17 cellular contexts compared by ENCODE assay signal in genomic region chr12:29559194-29559593, GRCh38.
DNase-seq lines count a peak whose midpoint lies in the region; ATAC-seq and TF ChIP-seq lines count a peak whose summit lies in the region.
"Had no signal": no experiment of that assay in that cellular context is flagged by ENCODE, and none has a peak within 500 bp of the region (broad histone marks: within the 10 kb centered on the region; RNA-seq: fewer than 3 reads in every experiment).

No MANE protein-coding gene starts in this region.

- in situ Hi-C loops in transverse colon (cut with MboI; ENCODE audit: low pct_ligation_motif_present in 1 of 4, low pct_unique_long_range_greater_than_20kb in 1 of 4, low sequenced_read_pairs in 3 of 4): loop anchor here in 3 of 4 donors (10.0 to 25.0 kb wide), 2 partner anchors 1246 to 1253 kb away; no protein-coding TSS in a partner anchor

- ATAC-seq in GM21717 (IDR thresholded peaks at IDR 0.05; ENCODE audit: unreplicated experiment) (peak; percentile 55), HG03108 (IDR thresholded peaks at IDR 0.05; ENCODE audit: unreplicated experiment) (no peak)
- ATAC-seq: stimulated activated naive CD8-positive, alpha-beta T cell treated with anti-CD3 and anti-CD28 coated beads, Interleukin-15, Interleukin-2, amounts not matched to agents 100 U/mL and 50 U/mL, for 24 hours had no signal

- no peak for TF ChIP-seq POLR2A in transverse colon (IDR thresholded peaks at IDR 0.05)

- H3K4me1 ChIP-seq in adipocyte (ENCODE audit: control insufficient read depth, insufficient read depth, low read length) (peaks cover 31% of the 10 kb centered on the region), transverse colon (peaks cover 3 to 32% (median 5%) of the 10 kb centered on the region in 4 donors)

- TF ChIP-seq CTCF in transverse colon (IDR thresholded peaks at IDR 0.05): no peak

- no peaks in the 10 kb centered on the region for H3K9me3 ChIP-seq in adipocyte (ENCODE audit: control insufficient read depth, low read length)
- no peaks in the 10 kb centered on the region for H3K9me3 ChIP-seq in transverse colon
- H3K9me3 ChIP-seq: esophagus muscularis mucosa, SK-N-SH had no signal

- H3K4me3 ChIP-seq in adipocyte (ENCODE audit: low read length) (peak overlapping the region; percentile 11), transverse colon (no peak overlapping the region)
- H3K4me3 ChIP-seq: esophagus muscularis mucosa had no signal

- no peaks in the 10 kb centered on the region for H3K27me3 ChIP-seq in adipocyte (replicated peaks; ENCODE audit: control insufficient read depth, insufficient read depth, low read length)
- H3K27me3 ChIP-seq in transverse colon: no peaks in the 10 kb centered on the region
- H3K27me3 ChIP-seq: esophagus muscularis mucosa had no signal

- H3K36me3 ChIP-seq in adipocyte (ENCODE audit: control insufficient read depth, insufficient read depth, low read length, severe bottlenecking): peaks cover 7% of the 10 kb centered on the region
- H3K36me3 ChIP-seq in transverse colon: no peaks in the 10 kb centered on the region

- TF ChIP-seq EP300 in transverse colon (IDR thresholded peaks at IDR 0.05; ENCODE audit: low read depth): no peak

- no peak overlapping the region for H3K9ac ChIP-seq in adipocyte (ENCODE audit: low read length)
- H3K9ac ChIP-seq: SK-N-SH had no signal

- peak overlapping the region; percentile 8 to 61 (median 32) for H3K27ac ChIP-seq in transverse colon

- intact Hi-C loops in transverse colon (cut with DNase I; ENCODE audit: low total_unique reads): no loop called here

- 44 to 56% methylated on average over 4 of the region's 4 CpGs for WGBS in transverse colon (ENCODE audit: low coverage in 1 of 2), 2 donors

- DNase-seq in adipocyte (ENCODE audit: low read depth): no peak
- peak; percentile 42 to 67 for DNase-seq in lung microvascular endothelial cell (ENCODE audit: low read depth in 2 of 2)
- no peak for DNase-seq in transverse colon
- no peak for DNase-seq in central memory CD4-positive, alpha-beta T cell
- DNase-seq in NOMO-1 treated with DMSO at 0.1 percent for 48 hours (lab: John Stamatoyannopoulos, UW; ENCODE audit: unreplicated experiment): no peak
- DNase-seq: caudate nucleus; effector CD4-positive, alpha-beta T cell; immature natural killer cell; NCI-H187; NCI-H345; nephron progenitor cell; SK-N-SH; stimulated activated naive CD8-positive, alpha-beta T cell treated with anti-CD3 and anti-CD28 coated beads, Interleukin-15, Interleukin-2, amounts not matched to agents 100 U/mL and 50 U/mL, for 24 hours; T-helper 9 cell had no signal

Comparison
In these comparisons a context has a peak if more than half of its experiments do, and no peak if none do; other contexts are left out.
1. DNase-seq: peak in lung microvascular endothelial cell (2 of 2); none in adipocyte (single experiment), transverse colon (single experiment), central memory CD4-positive, alpha-beta T cell (single experiment) and NOMO-1 treated with DMSO at 0.1 percent for 48 hours (single experiment).